ENCODE assay signal across 17 cellular contexts in genomic region chr12:17661250-17661649, GRCh38.
"Had no signal": no experiment of that assay in that cellular context is flagged by ENCODE, and none has a peak within 500 bp of the region (broad histone marks: within the 10 kb centered on the region; RNA-seq: fewer than 3 reads in every experiment).

No MANE protein-coding gene starts in this region.

- DNase-seq: activated CD8-positive, alpha-beta T cell treated with anti-CD3 and anti-CD28 coated beads for 36 hours; activated gamma-delta T cell treated with Interleukin-2 at 50 U/mL for 16 hours; amniotic stem cell; effector CD4-positive, alpha-beta T cell; foreskin keratinocyte; right lobe of liver; stimulated activated CD4-positive, alpha-beta T cell treated with anti-CD3 and anti-CD28 coated beads, Interleukin-4, amount 100 ng/mL, for 4 hours; stimulated activated CD8-positive, alpha-beta memory T cell treated with anti-CD3 and anti-CD28 coated beads, Interleukin-4, amount 100 ng/mL, for 48 hours; stimulated activated naive CD4-positive, alpha-beta T cell treated with Interleukin-2 at 50 U/mL for 16 hours; substantia nigra; T-helper 1 cell had no signal

- H3K27me3 ChIP-seq: foreskin keratinocyte, right lobe of liver, tibial nerve had no signal

- ATAC-seq: activated CD8-positive, alpha-beta T cell treated with anti-CD3 and anti-CD28 coated beads for 36 hours; foreskin keratinocyte; right lobe of liver had no signal

- H3K4me3 ChIP-seq: coronary artery, lung, prostate gland, right lobe of liver, smooth muscle cell, tibial nerve had no signal

- H3K27ac ChIP-seq: coronary artery, foreskin keratinocyte, prostate gland, right lobe of liver, tibial nerve, VCaP had no signal
